In genomic region chr16:68520649-68521086, GRCh38 we compare ENCODE assay signal across 8 cellular contexts. TPM values are rescaled to one million over a fixed set of nuclear protein-coding genes. Genes with fewer than 3 reads are reported as not detected.
DNase-seq lines count a peak whose midpoint lies in the region; ATAC-seq and TF ChIP-seq lines count a peak whose summit lies in the region.

No MANE protein-coding gene starts in this region.

- peak overlapping the region; percentile 49 for H3K4me2 ChIP-seq in KMS-11

- ATAC-seq in GM21447 (IDR thresholded peaks at IDR 0.05; ENCODE audit: unreplicated experiment) (peak; percentile 73), naive B cell (ENCODE audit: low read depth in 2 of 2) (peak; percentile 95 to 96)

- H3K4me1 ChIP-seq in KMS-11 (ENCODE audit: low read depth, poor library complexity, severe bottlenecking), result peaks cover 14% of the 10 kb centered on the region

- peak overlapping the region; percentile 42 to 82 (median 60) for H3K4me3 Mint-ChIP-seq in naive B cell

- no peak overlapping the region for H3K4me3 ChIP-seq in KMS-11 (IDR thresholded peaks at IDR 0.05; ENCODE audit: insufficient read depth, low read depth, low read length)

- no peak overlapping the region for H3K9ac ChIP-seq in KMS-11

- TF ChIP-seq CTCF in KMS-11 (conservative IDR thresholded peaks at IDR 0.05; ENCODE audit: low read depth, low read length), result peak; percentile 95

- H3K36me3 Mint-ChIP-seq in naive B cell, result no peaks in the 10 kb centered on the region

- peak overlapping the region; percentile 66 for H2AFZ ChIP-seq in KMS-11 (ENCODE audit: low read depth)

- peak overlapping the region; percentile 38 to 99 (median 91) for H3K27ac Mint-ChIP-seq in naive B cell

- DNase-seq in COLO668 (lab: John Stamatoyannopoulos, UW; ENCODE audit: unreplicated experiment) (peak; percentile 97), OCI-M2 (lab: John Stamatoyannopoulos, UW; ENCODE audit: unreplicated experiment) (peak; percentile 60), activated T-cell treated with anti-CD3 and anti-CD28 coated beads for 4 hours (peak; percentile 81), erythroblast (lab: John Stamatoyannopoulos, UW) (peak; percentile 91), naive B cell (peak; percentile 87)
- DNase-seq in stimulated activated CD8-positive, alpha-beta memory T cell treated with anti-CD3 and anti-CD28 coated beads, Interleukin-7, amount 100 ng/mL, for 4 hours (ENCODE audit: low read depth in 2 of 2), result peak; percentile 76 to 77

- no peaks in the 10 kb centered on the region for H3K79me2 ChIP-seq in KMS-11 (ENCODE audit: insufficient read depth, low read depth)

- H3K27me3 ChIP-seq in KMS-11 (ENCODE audit: insufficient read depth, low read depth), result no peaks in the 10 kb centered on the region

- peaks cover 10 to 16% (median 13%) of the 10 kb centered on the region in 3 donors for H3K4me1 Mint-ChIP-seq in naive B cell

- peaks cover 0 to 4% (median 0%) of the 10 kb centered on the region in 3 donors for H3K27me3 Mint-ChIP-seq in naive B cell

- H3K36me3 ChIP-seq in KMS-11 (ENCODE audit: insufficient read depth), result no peaks in the 10 kb centered on the region

- no peaks in the 10 kb centered on the region for H4K20me1 ChIP-seq in KMS-11 (ENCODE audit: insufficient read depth)

- H3K27ac ChIP-seq in KMS-11, result peak overlapping the region; percentile 4; the same call in 1 of the 2 replicates

- H3K9me3 Mint-ChIP-seq in naive B cell, result no peaks in the 10 kb centered on the region

- TF ChIP-seq POLR2A in erythroblast (IDR thresholded peaks at IDR 0.05; ENCODE audit: low read length), result no peak

RNA-seq across cellular contexts. Expression of gene ZFP90, which starts 18.4 kb away (rescaled TPM):
- polyA plus RNA-seq in naive B cell (ENCODE audit: low read depth in 6 of 6), result 10 to 100 TPM; 11.0 to 17.4 (median 13.5) TPM
